In genomic region chr1:26280333-26281042, GRCh38 we compare ENCODE assay signal across 8 cellular contexts. TPM values are rescaled to one million over a fixed set of nuclear protein-coding genes. Genes with fewer than 3 reads are reported as not detected.
DNase-seq lines count a peak whose midpoint lies in the region; ATAC-seq lines count a peak whose summit lies in the region.

No MANE protein-coding gene starts in this region.

- no peaks in the 10 kb centered on the region for H3K9me2 ChIP-seq in Karpas-422 (replicated peaks; ENCODE audit: insufficient read depth, low read length)

- H3K9me3 ChIP-seq in Karpas-422 (ENCODE audit: low read length): no peaks in the 10 kb centered on the region
- H3K9me3 ChIP-seq in iPS-15b (ENCODE audit: control insufficient read depth, insufficient read depth, low read length): no peaks in the 10 kb centered on the region

- H3K4me1 ChIP-seq in Karpas-422 (ENCODE audit: low read length): peaks cover 82% of the 10 kb centered on the region
- H3K4me1 ChIP-seq in iPS-15b (ENCODE audit: control insufficient read depth, insufficient read depth, low read length): peaks cover 30% of the 10 kb centered on the region

- H3K4me1 Mint-ChIP-seq in activated naive CD8-positive, alpha-beta T cell (ENCODE audit: low read depth): peaks cover 87% of the 10 kb centered on the region

- peak overlapping the region; percentile 83 for H3K4me2 ChIP-seq in Karpas-422 (ENCODE audit: low read depth, low read length, poor library complexity, severe bottlenecking)

- peaks cover 22% of the 10 kb centered on the region for H3K79me2 ChIP-seq in Karpas-422 (ENCODE audit: low read length)

- H3K36me3 Mint-ChIP-seq in activated naive CD8-positive, alpha-beta T cell: peaks cover 23% of the 10 kb centered on the region

- peak overlapping the region; percentile 86 for H3K27ac Mint-ChIP-seq in activated naive CD8-positive, alpha-beta T cell

- DNase-seq in EH (ENCODE audit: low read depth) (peak; percentile 64), Karpas-422 (no peak), NCI-H2107 treated with DMSO at 0.1 percent for 48 hours (lab: John Stamatoyannopoulos, UW; ENCODE audit: unreplicated experiment) (no peak), NCI-H1694 (lab: John Stamatoyannopoulos, UW) (no peak)
- DNase-seq in stimulated activated CD8-positive, alpha-beta memory T cell treated with anti-CD3 and anti-CD28 coated beads, Interleukin-4, amount 100 ng/mL, for 48 hours: peak; percentile 52

- H3K27me3 Mint-ChIP-seq in activated naive CD8-positive, alpha-beta T cell: no peaks in the 10 kb centered on the region

- H3K9ac ChIP-seq in Karpas-422 (ENCODE audit: low read length) (peak overlapping the region; percentile 81), iPS-15b (ENCODE audit: low read depth, low read length) (peak overlapping the region; percentile 82)

- H3K4me3 Mint-ChIP-seq in activated naive CD8-positive, alpha-beta T cell: peak overlapping the region; percentile 94

- no peak overlapping the region for H2AFZ ChIP-seq in Karpas-422 (ENCODE audit: low read length)

- H3K36me3 ChIP-seq in Karpas-422 (ENCODE audit: insufficient read depth, low read length) (peaks cover 21% of the 10 kb centered on the region), iPS-15b (ENCODE audit: control insufficient read depth, insufficient read depth, low read length) (peaks cover 23% of the 10 kb centered on the region)

- peaks cover 2% of the 10 kb centered on the region for H3K9me3 Mint-ChIP-seq in activated naive CD8-positive, alpha-beta T cell (ENCODE audit: low read depth)

- peak overlapping the region; percentile 73 for H3K4me3 ChIP-seq in Karpas-422 (ENCODE audit: low read length)
- H3K4me3 ChIP-seq in iPS-15b (ENCODE audit: low read depth, low read length): peak overlapping the region; percentile 77

- ATAC-seq in HG02884 (IDR thresholded peaks at IDR 0.05; ENCODE audit: unreplicated experiment): no peak

- H3K27me3 ChIP-seq in Karpas-422 (ENCODE audit: low read length) (no peaks in the 10 kb centered on the region), iPS-15b (ENCODE audit: control insufficient read depth, insufficient read depth, low read length) (no peaks in the 10 kb centered on the region)

- no peaks in the 10 kb centered on the region for H4K20me1 ChIP-seq in Karpas-422 (ENCODE audit: insufficient read depth, low read depth, low read length)

- peak overlapping the region; percentile 98 for H3K27ac ChIP-seq in Karpas-422 (ENCODE audit: low read length)

RNA-seq across cellular contexts. Expression of gene SH3BGRL3, which starts 0.6 kb away (rescaled TPM):
- total RNA-seq in Karpas-422 (2014; rRNA removed; shearing (Covaris generic); ENCODE audit: low replicate concordance): 108 and 143 TPM in 2 replicates

RNA-seq across cellular contexts. Expression of gene UBXN11, which starts 25.9 kb away (rescaled TPM):
- total RNA-seq in Karpas-422 (2014; rRNA removed; shearing (Covaris generic); ENCODE audit: low replicate concordance): 20.7 and 56.0 TPM in 2 replicates

RNA-seq across cellular contexts. Expression of gene CD52, which starts 37.3 kb away (rescaled TPM):
- total RNA-seq in Karpas-422 (2014; rRNA removed; shearing (Covaris generic); ENCODE audit: low replicate concordance): 614 and 735 TPM in 2 replicates

RNA-seq across cellular contexts. Expression of gene CEP85, which starts 46.5 kb away (rescaled TPM):
- 23.8 and 31.5 TPM in 2 replicates for total RNA-seq in Karpas-422 (2014; rRNA removed; shearing (Covaris generic); ENCODE audit: low replicate concordance)

Comparison
In these comparisons a context has a peak if more than half of its experiments do, and no peak if none do; other contexts are left out.
1. DNase-seq: peak in EH (single experiment) and stimulated activated CD8-positive, alpha-beta memory T cell treated with anti-CD3 and anti-CD28 coated beads, Interleukin-4, amount 100 ng/mL, for 48 hours (single experiment); none in Karpas-422 (single experiment), NCI-H2107 treated with DMSO at 0.1 percent for 48 hours (single experiment) and NCI-H1694 (single experiment).